ENCODE assay signal across 13 cellular contexts in genomic region chr21:15754640-15755039, GRCh38. TPM values are rescaled to one million over a fixed set of nuclear protein-coding genes. Genes with fewer than 3 reads are reported as not detected.
DNase-seq lines count a peak whose midpoint lies in the region; ATAC-seq and TF ChIP-seq lines count a peak whose summit lies in the region.
"Had no signal": no experiment of that assay in that cellular context is flagged by ENCODE, and none has a peak within 500 bp of the region (broad histone marks: within the 10 kb centered on the region; RNA-seq: fewer than 3 reads in every experiment).

No MANE protein-coding gene starts in this region.

- H3K4me3 ChIP-seq in cardiac fibroblast (replicated peaks in 1 of 2; ENCODE audit: low read depth in 2 of 2, low read length in 2 of 2) (no peak overlapping the region), Peyer's patch (no peak overlapping the region), adrenal gland (peak overlapping the region in 1 of 4 donors; percentile 2), SJCRH30 (no peak overlapping the region)
- H3K4me3 ChIP-seq: upper lobe of left lung had no signal

- H3K36me3 ChIP-seq in Peyer's patch, result no peaks in the 10 kb centered on the region
- no peaks in the 10 kb centered on the region for H3K36me3 ChIP-seq in adrenal gland (replicated peaks in 1 of 2)
- H3K36me3 ChIP-seq in SJCRH30, result no peaks in the 10 kb centered on the region
- H3K36me3 ChIP-seq: upper lobe of left lung had no signal

- peak overlapping the region in 1 of 4 donors; percentile 27 for H3K27ac ChIP-seq in Peyer's patch
- H3K27ac ChIP-seq in adrenal gland, result no peak overlapping the region
- no peak overlapping the region for H3K27ac ChIP-seq in SJCRH30
- H3K27ac ChIP-seq: upper lobe of left lung had no signal

- DNase-seq in CD14-positive monocyte (ENCODE audit: low spot score) (no peak), cardiac fibroblast (ENCODE audit: low read depth in 2 of 2) (peak; percentile 28 to 74), left lobe of liver (ENCODE audit: low spot score) (no peak), Peyer's patch (no peak), adrenal gland (no peak), SJCRH30 (no peak)
- DNase-seq in activated CD4-positive, CD25-positive, alpha-beta regulatory T cell (lab: John Stamatoyannopoulos, UW), result no peak
- DNase-seq: activated CD4-positive, CD25-positive, alpha-beta regulatory T cell treated with anti-CD3 and anti-CD28 coated beads, Interleukin-2, amount 50 U/mL, for 72 hours; activated naive CD4-positive, alpha-beta T cell; NCI-H2029; posterior cingulate gyrus; upper lobe of left lung had no signal

- peaks cover 0 to 3% (median 0%) of the 10 kb centered on the region in 3 donors for H3K27me3 Mint-ChIP-seq in CD14-positive monocyte (ENCODE audit: low read depth in 3 of 3)

- peaks cover 8 to 25% of the 10 kb centered on the region in 2 donors for H3K36me3 Mint-ChIP-seq in CD14-positive monocyte

- H3K9me3 Mint-ChIP-seq in CD14-positive monocyte, result peaks cover 5 to 15% (median 12%) of the 10 kb centered on the region in 7 donors

- WGBS in adrenal gland, 4 donors, result 17 to 21% (median 19%) methylated on average over 1 of the region's 1 CpG

- H3K4me1 ChIP-seq in Peyer's patch, result peaks cover 0 to 44% (median 6%) of the 10 kb centered on the region in 4 donors
- peaks cover 19 to 39% of the 10 kb centered on the region in 2 donors for H3K4me1 ChIP-seq in adrenal gland (replicated peaks in 1 of 2)
- no peaks in the 10 kb centered on the region for H3K4me1 ChIP-seq in SJCRH30

- peaks cover 45% of the 10 kb centered on the region for H3K4me1 Mint-ChIP-seq in CD14-positive monocyte

- no peak overlapping the region for H3K4me3 Mint-ChIP-seq in CD14-positive monocyte

- no peak for TF ChIP-seq POLR2A in Peyer's patch (IDR thresholded peaks at IDR 0.05)
- TF ChIP-seq POLR2A in adrenal gland (IDR thresholded peaks at IDR 0.05), result no peak

- H3K27ac Mint-ChIP-seq in CD14-positive monocyte, result peak overlapping the region in 4 of 7 donors; percentile 12 to 58 (median 36)

- TF ChIP-seq CTCF in CD14-positive monocyte (IDR thresholded peaks at IDR 0.05) (no peak), cardiac fibroblast (IDR thresholded peaks at IDR 0.05; ENCODE audit: low read depth, low read length) (no peak), Peyer's patch (IDR thresholded peaks at IDR 0.05) (no peak), adrenal gland (IDR thresholded peaks at IDR 0.05) (no peak)

- H3K9me3 ChIP-seq in Peyer's patch (no peaks in the 10 kb centered on the region), adrenal gland (replicated peaks in 1 of 3) (no peaks in the 10 kb centered on the region), SJCRH30 (replicated peaks) (0 out of 2 replicates have a peak, but pooled peaks cover 5% of the 10 kb centered on the region)
- H3K9me3 ChIP-seq: upper lobe of left lung had no signal

- intact Hi-C loops in CD14-positive monocyte (cut with micrococcal nuclease) (no loop called here), adrenal gland (cut with DNase I) (no loop called here)

- ATAC-seq in HG02840 (IDR thresholded peaks at IDR 0.05; ENCODE audit: low FRiP score, unreplicated experiment) (peak; percentile 57), left lobe of liver (peak; percentile 36)

- no peaks in the 10 kb centered on the region for H3K27me3 ChIP-seq in Peyer's patch
- no peaks in the 10 kb centered on the region for H3K27me3 ChIP-seq in adrenal gland
- no peaks in the 10 kb centered on the region for H3K27me3 ChIP-seq in SJCRH30
- H3K27me3 ChIP-seq: upper lobe of left lung had no signal

RNA-seq across cellular contexts. Expression of gene USP25, which starts 24.9 kb away (rescaled TPM):
- polyA plus RNA-seq in CD14-positive monocyte (1 to 10 TPM; 7.2 to 9.6 TPM), adrenal gland (10 to 100 TPM; 11.8 to 27.7 (median 14.0) TPM)
- total RNA-seq in left lobe of liver (17.2 TPM), Peyer's patch (10 to 100 TPM; 33.5 to 85.8 (median 53.2) TPM), adrenal gland (10 to 100 TPM; 27.4 to 47.4 (median 40.0) TPM)
- 33.8 and 37.6 TPM in 2 replicates for total RNA-seq in SJCRH30 (2014; rRNA removed; shearing (Covaris generic))

Comparison
In these comparisons a context has a peak if more than half of its experiments do, and no peak if none do; other contexts are left out.
1. DNase-seq: peak in cardiac fibroblast (2 of 2); none in CD14-positive monocyte (single experiment), left lobe of liver (single experiment), Peyer's patch (0 of 3), adrenal gland (0 of 7), activated CD4-positive, CD25-positive, alpha-beta regulatory T cell (0 of 4) and SJCRH30 (0 of 2).